1 cellular context compared by ENCODE assay signal in genomic region chr15:89206908-89207331, GRCh38.
TF ChIP-seq lines count a peak whose summit lies in the region.

No MANE protein-coding gene starts in this region.

TF ChIP-seq in K562, 482 proteins besides CTCF, POLR2A, EP300 and RAD21 (continued from another document):
- TF ChIP-seq CTCFL (IDR thresholded peaks at IDR 0.05; ENCODE audit: borderline replicate concordance, insufficient read depth, low read depth, low read length, poor library complexity, severe bottlenecking) (peak; percentile 42), MAZ (CRISPR knock-in tag; conservative IDR thresholded peaks at IDR 0.05 in 1 of 2, IDR thresholded peaks at IDR 0.05 in 1 of 2) (peak; percentile 21 to 64; a peak in 1 of 4 replicates), ATF7 (IDR thresholded peaks at IDR 0.05) (peak; percentile 6; the same call in 1 of the 2 replicates), ZNF174 (CRISPR knock-in tag; IDR thresholded peaks at IDR 0.05) (no peak), TBP (optimal IDR thresholded peaks at IDR 0.05; ENCODE audit: low read depth, low read length) (no peak), GATAD2B (IDR thresholded peaks at IDR 0.05; ENCODE audit: borderline replicate concordance) (peak; percentile 53; the same call in 1 of the 2 replicates)
